1 cellular context compared by ENCODE assay signal in the genomic region with DNA sequence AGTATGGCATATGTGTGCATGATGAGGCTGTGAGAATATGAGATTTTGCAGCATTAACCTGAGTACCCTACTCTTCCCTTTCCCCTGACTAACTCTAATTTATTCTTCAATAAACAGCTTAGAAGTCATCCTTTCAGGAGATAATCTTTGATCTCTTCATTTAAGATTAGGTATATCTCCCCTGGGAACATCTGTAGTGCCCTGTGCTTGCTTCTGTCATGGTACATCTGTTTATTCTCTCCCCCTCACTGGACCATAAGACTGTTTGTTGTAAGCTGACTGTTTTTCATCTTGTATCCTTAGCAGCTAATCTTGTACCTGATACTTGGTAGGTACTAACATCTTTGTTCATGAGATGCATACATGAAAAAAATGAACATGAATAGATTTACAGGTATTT.
TF ChIP-seq lines count a peak whose summit lies in the region.

No MANE protein-coding gene starts in this region.

TF ChIP-seq in SK-N-SH treated with all-trans-retinoic acid at 6 μM for 48 hours, 23 proteins besides CTCF, POLR2A, EP300 and RAD21 (continued from another document):
- TF ChIP-seq CSRNP3 (CRISPR knock-in tag; IDR thresholded peaks at IDR 0.05) (no peak), ZNF70 (CRISPR knock-in tag; IDR thresholded peaks at IDR 0.05) (no peak), GLIS3 (CRISPR knock-in tag; IDR thresholded peaks at IDR 0.05) (no peak), BACH2 (CRISPR knock-in tag; IDR thresholded peaks at IDR 0.05; ENCODE audit: borderline replicate concordance) (no peak), OSR1 (CRISPR knock-in tag; IDR thresholded peaks at IDR 0.05) (no peak), RARB (CRISPR knock-in tag; IDR thresholded peaks at IDR 0.05) (no peak), ISL1 (CRISPR knock-in tag; IDR thresholded peaks at IDR 0.05) (no peak), ZFP30 (CRISPR knock-in tag; IDR thresholded peaks at IDR 0.05) (no peak), SNAI2 (CRISPR knock-in tag; IDR thresholded peaks at IDR 0.05) (no peak), CSDC2 (CRISPR knock-in tag; IDR thresholded peaks at IDR 0.05) (no peak), ARNTL (CRISPR knock-in tag; IDR thresholded peaks at IDR 0.05; ENCODE audit: borderline replicate concordance, low read depth) (no peak), ZFP3 (CRISPR knock-in tag; IDR thresholded peaks at IDR 0.05) (no peak), PPARA (CRISPR knock-in tag; IDR thresholded peaks at IDR 0.05; ENCODE audit: borderline replicate concordance) (no peak), POU6F1 (CRISPR knock-in tag; IDR thresholded peaks at IDR 0.05; ENCODE audit: borderline replicate concordance, low read depth) (no peak), ZNF565 (CRISPR knock-in tag; conservative IDR thresholded peaks at IDR 0.05; ENCODE audit: low read depth) (no peak)
- TF ChIP-seq, protein P1, sequence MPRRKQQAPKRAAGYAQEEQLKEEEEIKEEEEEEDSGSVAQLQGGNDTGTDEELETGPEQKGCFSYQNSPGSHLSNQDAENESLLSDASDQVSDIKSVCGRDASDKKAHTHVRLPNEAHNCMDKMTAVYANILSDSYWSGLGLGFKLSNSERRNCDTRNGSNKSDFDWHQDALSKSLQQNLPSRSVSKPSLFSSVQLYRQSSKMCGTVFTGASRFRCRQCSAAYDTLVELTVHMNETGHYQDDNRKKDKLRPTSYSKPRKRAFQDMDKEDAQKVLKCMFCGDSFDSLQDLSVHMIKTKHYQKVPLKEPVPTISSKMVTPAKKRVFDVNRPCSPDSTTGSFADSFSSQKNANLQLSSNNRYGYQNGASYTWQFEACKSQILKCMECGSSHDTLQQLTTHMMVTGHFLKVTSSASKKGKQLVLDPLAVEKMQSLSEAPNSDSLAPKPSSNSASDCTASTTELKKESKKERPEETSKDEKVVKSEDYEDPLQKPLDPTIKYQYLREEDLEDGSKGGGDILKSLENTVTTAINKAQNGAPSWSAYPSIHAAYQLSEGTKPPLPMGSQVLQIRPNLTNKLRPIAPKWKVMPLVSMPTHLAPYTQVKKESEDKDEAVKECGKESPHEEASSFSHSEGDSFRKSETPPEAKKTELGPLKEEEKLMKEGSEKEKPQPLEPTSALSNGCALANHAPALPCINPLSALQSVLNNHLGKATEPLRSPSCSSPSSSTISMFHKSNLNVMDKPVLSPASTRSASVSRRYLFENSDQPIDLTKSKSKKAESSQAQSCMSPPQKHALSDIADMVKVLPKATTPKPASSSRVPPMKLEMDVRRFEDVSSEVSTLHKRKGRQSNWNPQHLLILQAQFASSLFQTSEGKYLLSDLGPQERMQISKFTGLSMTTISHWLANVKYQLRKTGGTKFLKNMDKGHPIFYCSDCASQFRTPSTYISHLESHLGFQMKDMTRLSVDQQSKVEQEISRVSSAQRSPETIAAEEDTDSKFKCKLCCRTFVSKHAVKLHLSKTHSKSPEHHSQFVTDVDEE (CRISPR knock-in tag; IDR thresholded peaks at IDR 0.05), result no peak
